Comparison of ENCODE assay signal across 8 cellular contexts in genomic region chr6:38640216-38640909, GRCh38. TPM values are rescaled to one million over a fixed set of nuclear protein-coding genes. Genes with fewer than 3 reads are reported as not detected.
DNase-seq lines count a peak whose midpoint lies in the region; ATAC-seq and TF ChIP-seq lines count a peak whose summit lies in the region.

No MANE protein-coding gene starts in this region.

- peak overlapping the region; percentile 82 for H3K4me3 Mint-ChIP-seq in activated CD4-positive, alpha-beta T cell treated with anti-CD3 and anti-CD28 coated beads for 36 hours
- H3K4me3 Mint-ChIP-seq in central memory CD8-positive, alpha-beta T cell, result peak overlapping the region; percentile 83

- H3K4me1 Mint-ChIP-seq in activated CD4-positive, alpha-beta T cell treated with anti-CD3 and anti-CD28 coated beads for 36 hours, result peaks cover 37% of the 10 kb centered on the region
- H3K4me1 Mint-ChIP-seq in central memory CD8-positive, alpha-beta T cell, result peaks cover 58% of the 10 kb centered on the region

- H3K4me3 ChIP-seq in mucosa of descending colon, result peak overlapping the region; percentile 91

- peak overlapping the region; percentile 81 for H3K27ac Mint-ChIP-seq in activated CD4-positive, alpha-beta T cell treated with anti-CD3 and anti-CD28 coated beads for 36 hours
- peak overlapping the region; percentile 94 for H3K27ac Mint-ChIP-seq in central memory CD8-positive, alpha-beta T cell (ENCODE audit: low read depth)

- POLR2A ChIA-PET in activated CD4-positive, alpha-beta T cell treated with anti-CD3 and anti-CD28 coated beads for 36 hours (lab: Charles Lee), result interaction anchor here (0.6 kb wide), 1 partner anchor 182 kb away, joined by 3 read pairs; no protein-coding TSS in a partner anchor

- H3K27me3 Mint-ChIP-seq in activated CD4-positive, alpha-beta T cell treated with anti-CD3 and anti-CD28 coated beads for 36 hours, result no peaks in the 10 kb centered on the region
- no peaks in the 10 kb centered on the region for H3K27me3 Mint-ChIP-seq in central memory CD8-positive, alpha-beta T cell

- ATAC-seq in activated CD4-positive, alpha-beta T cell treated with anti-CD3 and anti-CD28 coated beads for 36 hours, result peak; percentile 45
- peak; percentile 29 for ATAC-seq in central memory CD8-positive, alpha-beta T cell (replicated peaks; ENCODE audit: extremely low read depth, poor library complexity, severe bottlenecking)
- ATAC-seq in mucosa of descending colon, result no peak
- no peak for ATAC-seq in HG03439 (IDR thresholded peaks at IDR 0.05; ENCODE audit: unreplicated experiment)

- intact Hi-C loops in activated CD4-positive, alpha-beta T cell treated with anti-CD3 and anti-CD28 coated beads for 36 hours (cut with DNase I, micrococcal nuclease), result loop anchor here (1.0 to 2.0 kb wide), 2 partner anchors 32 to 63 kb away; partner anchors contain the start of gene GLO1 (in 1 of the 2)
- intact Hi-C loops in mucosa of descending colon (cut with DNase I, micrococcal nuclease), result no loop called here

- peaks cover 21% of the 10 kb centered on the region for H3K4me1 ChIP-seq in mucosa of descending colon (ENCODE audit: low read depth)

- H3K36me3 ChIP-seq in mucosa of descending colon (ENCODE audit: low read depth), result no peaks in the 10 kb centered on the region

- no peaks in the 10 kb centered on the region for H3K36me3 Mint-ChIP-seq in activated CD4-positive, alpha-beta T cell treated with anti-CD3 and anti-CD28 coated beads for 36 hours (ENCODE audit: low read depth)
- H3K36me3 Mint-ChIP-seq in central memory CD8-positive, alpha-beta T cell (ENCODE audit: insufficient read depth), result peaks cover 11% of the 10 kb centered on the region

- no peaks in the 10 kb centered on the region for H3K9me3 ChIP-seq in mucosa of descending colon

- peak; percentile 28 for DNase-seq in activated CD4-positive, alpha-beta T cell treated with anti-CD3 and anti-CD28 coated beads for 36 hours
- DNase-seq in activated CD4-positive, alpha-beta T cell treated with anti-CD3 and anti-CD28 coated beads, Interleukin-2, amount 50 U/mL, for 1 hour, result no peak
- DNase-seq in NCI-H146 treated with DMSO at 0.1 percent for 48 hours (lab: John Stamatoyannopoulos, UW; ENCODE audit: unreplicated experiment) (peak; percentile 66), mucosa of descending colon (peak; percentile 8 to 52 (median 35)), AG08395 (ENCODE audit: low spot score) (no peak), T-helper 9 cell (no peak)
- DNase-seq in central memory CD8-positive, alpha-beta T cell (ENCODE audit: low spot score in 2 of 2), result no peak

- no peaks in the 10 kb centered on the region for H3K9me3 Mint-ChIP-seq in activated CD4-positive, alpha-beta T cell treated with anti-CD3 and anti-CD28 coated beads for 36 hours (ENCODE audit: low read depth)
- no peaks in the 10 kb centered on the region for H3K9me3 Mint-ChIP-seq in central memory CD8-positive, alpha-beta T cell

- TF ChIP-seq CTCF in mucosa of descending colon (IDR thresholded peaks at IDR 0.05), result no peak

- CTCF ChIA-PET in activated CD4-positive, alpha-beta T cell treated with anti-CD3 and anti-CD28 coated beads for 36 hours (lab: Charles Lee), result interaction anchor here (0.8 kb wide), 1 partner anchor 70 kb away, joined by 3 read pairs; no protein-coding TSS in a partner anchor

RNA-seq across cellular contexts. Expression of gene BTBD9, which starts 0.6 kb away (rescaled TPM):
- total RNA-seq in activated CD4-positive, alpha-beta T cell treated with anti-CD3 and anti-CD28 coated beads for 36 hours, result 10 to 100 TPM in 1 of 2 experiments, 1 to 10 TPM in 1; 8.2 to 12.2 TPM
- 10 to 100 TPM; 22.4 to 38.8 (median 23.9) TPM for total RNA-seq in mucosa of descending colon

Comparison
In these comparisons a context has a peak if more than half of its experiments do, and no peak if none do; other contexts are left out.
1. DNase-seq: peak in activated CD4-positive, alpha-beta T cell treated with anti-CD3 and anti-CD28 coated beads for 36 hours (single experiment), NCI-H146 treated with DMSO at 0.1 percent for 48 hours (single experiment) and mucosa of descending colon (3 of 3); none in activated CD4-positive, alpha-beta T cell treated with anti-CD3 and anti-CD28 coated beads, Interleukin-2, amount 50 U/mL, for 1 hour (single experiment), central memory CD8-positive, alpha-beta T cell (0 of 2), AG08395 (single experiment) and T-helper 9 cell (single experiment).
2. ATAC-seq: peak in activated CD4-positive, alpha-beta T cell treated with anti-CD3 and anti-CD28 coated beads for 36 hours (single experiment) and central memory CD8-positive, alpha-beta T cell (single experiment); none in mucosa of descending colon (single experiment) and HG03439 (single experiment).
3. intact Hi-C loops: an anchor here in activated CD4-positive, alpha-beta T cell treated with anti-CD3 and anti-CD28 coated beads for 36 hours (1.0 to 2.0 kb wide); none called in mucosa of descending colon.